8 cellular contexts compared by ENCODE assay signal in genomic region chr9:129174102-129174723, GRCh38. TPM values are rescaled to one million over a fixed set of nuclear protein-coding genes. Genes with fewer than 3 reads are reported as not detected.
DNase-seq lines count a peak whose midpoint lies in the region; ATAC-seq and TF ChIP-seq lines count a peak whose summit lies in the region.

No MANE protein-coding gene starts in this region.

- DNase-seq in AG08396 (ENCODE audit: low spot score) (peak; percentile 91), HAP-1 (ENCODE audit: low spot score in 2 of 2) (peak; percentile 78 to 93), NCI-H524 treated with DMSO at 0.1 percent for 48 hours (lab: John Stamatoyannopoulos, UW) (peak; percentile 17), dermis blood vessel endothelial cell (peak; percentile 94)
- DNase-seq in activated CD4-positive, alpha-beta T cell treated with anti-CD3 and anti-CD28 coated beads, Interleukin-2, amount 50 U/mL, for 48 hours, result peak; percentile 87 to 89
- DNase-seq in stimulated activated CD4-positive, alpha-beta T cell treated with anti-CD3 and anti-CD28 coated beads, Interleukin-2, amount 100 ng/mL, for 4 hours (ENCODE audit: low read depth), result peak; percentile 70

- H3K9me3 ChIP-seq in HAP-1 (no peaks in the 10 kb centered on the region; the same call in 1 of the 2 replicates), liver (ENCODE audit: control insufficient read depth in 4 of 4, low read length in 3 of 4) (no peaks in the 10 kb centered on the region)

- under 1% methylated on average over 55 of the region's 55 CpGs for WGBS in liver

- H3K36me3 ChIP-seq in HAP-1 (replicated peaks), result no peaks in the 10 kb centered on the region
- no peaks in the 10 kb centered on the region for H3K36me3 ChIP-seq in liver (ENCODE audit: control insufficient read depth in 4 of 4, insufficient read depth in 3 of 4, low read depth in 1 of 4, low read length in 3 of 4)

- peak; percentile 97 for TF ChIP-seq CTCF in liver (IDR thresholded peaks at IDR 0.05; ENCODE audit: low read depth, low read length, missing input control)

- H3K4me3 ChIP-seq in HAP-1 (peak overlapping the region; percentile 50), liver (ENCODE audit: low read depth in 1 of 3, low read length in 3 of 3) (peak overlapping the region; percentile 60 to 90 (median 71))

- peaks cover 3% of the 10 kb centered on the region; the same call in 1 of the 2 replicates for H3K27me3 ChIP-seq in HAP-1 (ENCODE audit: low read depth)
- H3K27me3 ChIP-seq in liver (ENCODE audit: control insufficient read depth in 4 of 4, insufficient read depth in 4 of 4, low read length in 3 of 4), result no peaks in the 10 kb centered on the region

- peak; percentile 94 for TF ChIP-seq RAD21 in liver (IDR thresholded peaks at IDR 0.05)

- H3K9ac ChIP-seq in liver (ENCODE audit: low read depth in 1 of 2, low read length in 2 of 2), result peak overlapping the region; percentile 67 to 96

- peak overlapping the region; percentile 99 for H3K27ac ChIP-seq in liver (ENCODE audit: low read depth in 1 of 2, low read length in 2 of 2)

- peaks cover 22% of the 10 kb centered on the region for H3K4me1 ChIP-seq in HAP-1
- peaks cover 4 to 29% (median 10%) of the 10 kb centered on the region in 4 donors for H3K4me1 ChIP-seq in liver (ENCODE audit: control insufficient read depth in 4 of 4, insufficient read depth in 4 of 4, low read length in 3 of 4)

- in situ Hi-C loops in HAP-1 (cut with MboI; ENCODE audit: low sequenced_read_pairs), result loop anchor here (10.0 kb wide), 1 partner anchor 441 kb away; no protein-coding TSS in a partner anchor

- no peak for ATAC-seq in GM18907 (IDR thresholded peaks at IDR 0.05; ENCODE audit: unreplicated experiment)

TF ChIP-seq in liver, 16 proteins besides CTCF, POLR2A, EP300 and RAD21:
- TF ChIP-seq EGR1 (IDR thresholded peaks at IDR 0.05; ENCODE audit: low read depth in 2 of 2) (peak in 1 of 2 donors; percentile 11), YY1 (IDR thresholded peaks at IDR 0.05) (peak; percentile 48), HNF4A (conservative IDR thresholded peaks at IDR 0.05) (no peak), JUND (IDR thresholded peaks at IDR 0.05) (no peak), SP1 (IDR thresholded peaks at IDR 0.05) (no peak), REST (IDR thresholded peaks at IDR 0.05) (peak; percentile 34), ATF3 (IDR thresholded peaks at IDR 0.05) (no peak), TAF1 (conservative IDR thresholded peaks at IDR 0.05) (no peak), ZBTB33 (IDR thresholded peaks at IDR 0.05) (no peak), FOXA2 (IDR thresholded peaks at IDR 0.05) (no peak), GABPA (IDR thresholded peaks at IDR 0.05 in 1 of 2, conservative IDR thresholded peaks at IDR 0.05 in 1 of 2) (no peak)

RNA-seq across cellular contexts. Expression of gene IER5L, which starts 3.8 kb away (rescaled TPM):
- total RNA-seq in dermis blood vessel endothelial cell (13.0 and 19.4 TPM in 2 replicates), liver (1 to 10 TPM; 1.9 to 3.0 TPM)
- polyA plus RNA-seq in liver, result 1 to 10 TPM in 1 of 2 donors, under 1 TPM in 1; 0.40 to 3.3 TPM

Comparison
In these comparisons a context has a peak if more than half of its experiments do, and no peak if none do; other contexts are left out.
1. DNase-seq: peak in every context shown above with its lines; median percentile 94 in dermis blood vessel endothelial cell; 91 in AG08396; 88 in activated CD4-positive, alpha-beta T cell treated with anti-CD3 and anti-CD28 coated beads, Interleukin-2, amount 50 U/mL, for 48 hours; 86 in HAP-1; 70 in stimulated activated CD4-positive, alpha-beta T cell treated with anti-CD3 and anti-CD28 coated beads, Interleukin-2, amount 100 ng/mL, for 4 hours; 17 in NCI-H524 treated with DMSO at 0.1 percent for 48 hours.